13 cellular contexts compared by ENCODE assay signal in the genomic region with DNA sequence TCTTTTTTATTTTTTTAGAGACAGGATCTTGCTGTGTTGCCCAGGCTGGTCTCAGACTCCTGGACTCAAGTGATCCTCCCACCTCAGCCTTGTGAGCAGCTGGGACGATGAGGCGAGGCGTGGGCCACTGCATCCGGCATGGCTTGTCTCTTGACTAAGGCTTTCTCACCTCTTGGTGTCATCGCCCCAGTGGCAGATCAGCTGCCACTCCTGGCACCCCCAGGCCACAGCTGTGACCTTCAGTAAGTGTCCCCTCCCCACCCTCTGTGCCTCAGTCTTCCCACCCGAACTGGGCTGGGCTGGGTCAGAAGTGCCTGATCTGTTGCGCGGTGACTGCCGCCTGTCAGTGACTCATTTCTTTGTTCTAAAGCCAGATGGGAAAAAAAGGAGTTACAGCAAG. TPM values are rescaled to one million over a fixed set of nuclear protein-coding genes. Genes with fewer than 3 reads are reported as not detected.
DNase-seq lines count a peak whose midpoint lies in the region; TF ChIP-seq lines count a peak whose summit lies in the region.
"Had no signal": no experiment of that assay in that cellular context is flagged by ENCODE, and none has a peak within 500 bp of the region (broad histone marks: within the 10 kb centered on the region; RNA-seq: fewer than 3 reads in every experiment).

No MANE protein-coding gene starts in this region.

- CTCF ChIA-PET in Calu3 (lab: Charles Lee), result no interaction called here

- H3K4me1 Mint-ChIP-seq in Calu3 (ENCODE audit: low read depth, unreplicated experiment), result no peaks in the 10 kb centered on the region

- 27 to 63% methylated on average over 8 of the region's 9 CpGs for WGBS in esophagus squamous epithelium, 2 donors

- peak overlapping the region; percentile 33 for H3K4me2 ChIP-seq in skeletal muscle satellite cell (ENCODE audit: low read length)

- no peak overlapping the region for H3K4me3 Mint-ChIP-seq in Calu3 (ENCODE audit: low read depth, unreplicated experiment)
- H3K4me3 Mint-ChIP-seq: activated CD8-positive, alpha-beta memory T cell treated with anti-CD3 and anti-CD28 coated beads, Interleukin-2, amount 10 ng/mL, durations not matched to agents 7 days and 5 days; stimulated activated naive CD8-positive, alpha-beta T cell treated with anti-CD3 and anti-CD28 coated beads, Interleukin-15, Interleukin-2, amounts not matched to agents 100 ng/mL and 50 ng/mL, for 24 hours had no signal

- DNase-seq in ELR (ENCODE audit: low read depth) (peak; percentile 41), SK-N-MC (ENCODE audit: low read depth, low spot score) (no peak), esophagus squamous epithelium (lab: John Stamatoyannopoulos, UW) (no peak), Calu3 (no peak), NCI-H1436 (lab: John Stamatoyannopoulos, UW) (no peak)
- DNase-seq in activated CD8-positive, alpha-beta memory T cell treated with anti-CD3 and anti-CD28 coated beads for 24 hours, result no peak
- DNase-seq: activated CD8-positive, alpha-beta memory T cell treated with anti-CD3 and anti-CD28 coated beads, Interleukin-2, amount 10 ng/mL, durations not matched to agents 7 days and 5 days; activated effector memory CD4-positive, alpha-beta T cell treated with Interleukin-2 at 50 U/mL for 16 hours; foreskin melanocyte; left lung; NCI-H774 had no signal

- H3K36me3 Mint-ChIP-seq in Calu3 (ENCODE audit: insufficient read depth, unreplicated experiment), result peaks cover 15% of the 10 kb centered on the region
- H3K36me3 Mint-ChIP-seq: activated CD8-positive, alpha-beta memory T cell treated with anti-CD3 and anti-CD28 coated beads, Interleukin-2, amount 10 ng/mL, durations not matched to agents 7 days and 5 days had no signal

- BruUV-seq in Calu3 (replicated peaks; lab: Mats Ljungman, UMichigan), result no TSS peak

- H3K27ac Mint-ChIP-seq in Calu3 (ENCODE audit: unreplicated experiment), result no peak overlapping the region
- H3K27ac Mint-ChIP-seq: activated CD8-positive, alpha-beta memory T cell treated with anti-CD3 and anti-CD28 coated beads, Interleukin-2, amount 10 ng/mL, durations not matched to agents 7 days and 5 days; stimulated activated naive CD8-positive, alpha-beta T cell treated with anti-CD3 and anti-CD28 coated beads, Interleukin-15, Interleukin-2, amounts not matched to agents 100 ng/mL and 50 ng/mL, for 24 hours had no signal

- H3K9ac ChIP-seq in SK-N-MC (ENCODE audit: insufficient read length), result no peak overlapping the region
- H3K9ac ChIP-seq in skeletal muscle satellite cell (ENCODE audit: low read depth, low read length), result no peak overlapping the region

- no peak overlapping the region for H3K4me3 ChIP-seq in SK-N-MC
- H3K4me3 ChIP-seq in esophagus squamous epithelium, result no peak overlapping the region
- H3K4me3 ChIP-seq in skeletal muscle satellite cell (ENCODE audit: low read length), result no peak overlapping the region
- H3K4me3 ChIP-seq: left lung had no signal

- intact Hi-C loops in esophagus squamous epithelium (cut with DNase I) (no loop called here), Calu3 (cut with micrococcal nuclease; ENCODE audit: unreplicated experiment) (no loop called here)

- H3K36me3 ChIP-seq in SK-N-MC (ENCODE audit: insufficient read depth, low read length) (no peaks in the 10 kb centered on the region), esophagus squamous epithelium (peaks cover 0 to under 1% (median 0%) of the 10 kb centered on the region in 3 donors), skeletal muscle satellite cell (ENCODE audit: insufficient read depth, low read length) (no peaks in the 10 kb centered on the region)
- H3K36me3 ChIP-seq: left lung had no signal

- TF ChIP-seq POLR2A in esophagus squamous epithelium (IDR thresholded peaks at IDR 0.05), result no peak

- no peaks in the 10 kb centered on the region for H3K9me3 Mint-ChIP-seq in Calu3 (ENCODE audit: low read depth, unreplicated experiment)
- H3K9me3 Mint-ChIP-seq: stimulated activated naive CD8-positive, alpha-beta T cell treated with anti-CD3 and anti-CD28 coated beads, Interleukin-15, Interleukin-2, amounts not matched to agents 100 ng/mL and 50 ng/mL, for 24 hours had no signal

- no peaks in the 10 kb centered on the region for H3K27me3 ChIP-seq in esophagus squamous epithelium
- H3K27me3 ChIP-seq in skeletal muscle satellite cell (ENCODE audit: control insufficient read depth, insufficient read depth, low read length), result peaks cover 4% of the 10 kb centered on the region

- H3K27ac ChIP-seq in SK-N-MC (0 out of 2 replicates have a peak overlapping the region, but pooled peaks have one; percentile 2), esophagus squamous epithelium (peak overlapping the region; percentile 14 to 96 (median 72))
- H3K27ac ChIP-seq: left lung had no signal

- H3K27me3 Mint-ChIP-seq in Calu3 (ENCODE audit: unreplicated experiment), result no peaks in the 10 kb centered on the region
- H3K27me3 Mint-ChIP-seq: stimulated activated naive CD8-positive, alpha-beta T cell treated with anti-CD3 and anti-CD28 coated beads, Interleukin-15, Interleukin-2, amounts not matched to agents 100 ng/mL and 50 ng/mL, for 24 hours had no signal

- TF ChIP-seq CTCF in esophagus squamous epithelium (IDR thresholded peaks at IDR 0.05) (no peak), Calu3 (IDR thresholded peaks at IDR 0.05; ENCODE audit: unreplicated experiment) (no peak)

- H3K4me1 ChIP-seq in esophagus squamous epithelium (peaks cover 27 to 92% (median 29%) of the 10 kb centered on the region in 3 donors), skeletal muscle satellite cell (ENCODE audit: control insufficient read depth, insufficient read depth, low read length) (peaks cover 20% of the 10 kb centered on the region)

- H3K9me3 ChIP-seq in SK-N-MC (ENCODE audit: low read depth, low read length), result no peaks in the 10 kb centered on the region
- no peaks in the 10 kb centered on the region for H3K9me3 ChIP-seq in esophagus squamous epithelium
- H3K9me3 ChIP-seq in skeletal muscle satellite cell (replicated peaks; ENCODE audit: low read length), result no peaks in the 10 kb centered on the region
- H3K9me3 ChIP-seq: left lung had no signal

RNA-seq across cellular contexts. Expression of gene SYNGR1, which starts 3.6 kb away (rescaled TPM):
- total RNA-seq in esophagus squamous epithelium (10 to 100 TPM; 13.3 to 35.5 (median 21.5) TPM), Calu3 (2022) (12.3 and 16.8 TPM in 2 replicates)
- total RNA-seq in skeletal muscle satellite cell (2012; rRNA removed), result 1.7 TPM in 1 of 2 replicates, not detected in the other

RNA-seq across cellular contexts. Expression of gene RPL3, which starts 33.9 kb away (rescaled TPM):
- total RNA-seq in esophagus squamous epithelium (1,000 to 10,000 TPM; 1,469 to 2,891 (median 2,008) TPM), Calu3 (2022) (977 and 1,058 TPM in 2 replicates)
- total RNA-seq in skeletal muscle satellite cell (2012; rRNA removed), result 2,395 and 3,503 TPM in 2 replicates

RNA-seq across cellular contexts. Expression of gene TAB1, which starts 46.2 kb away (rescaled TPM):
- total RNA-seq in esophagus squamous epithelium (10 to 100 TPM in 3 of 4 donors, 1 to 10 TPM in 1; 7.8 to 15.3 (median 14.5) TPM), Calu3 (2022) (31.8 and 34.6 TPM in 2 replicates)
- 9.2 and 11.2 TPM in 2 replicates for total RNA-seq in skeletal muscle satellite cell (2012; rRNA removed)
